8 cellular contexts compared by ENCODE assay signal in genomic region chr2:166361351-166362153, GRCh38. TPM values are rescaled to one million over a fixed set of nuclear protein-coding genes. Genes with fewer than 3 reads are reported as not detected.
DNase-seq lines count a peak whose midpoint lies in the region; ATAC-seq and TF ChIP-seq lines count a peak whose summit lies in the region.

No MANE protein-coding gene starts in this region.

- TF ChIP-seq POLR2A in Peyer's patch (IDR thresholded peaks at IDR 0.05) (no peak), gastroesophageal sphincter (IDR thresholded peaks at IDR 0.05) (no peak)

- 56 to 60% methylated on average over 3 of the region's 3 CpGs for WGBS in gastroesophageal sphincter (ENCODE audit: low coverage in 1 of 2), 2 donors

- no peak overlapping the region for H3K27ac ChIP-seq in Peyer's patch
- no peak overlapping the region for H3K27ac ChIP-seq in gastroesophageal sphincter

- H3K9me3 ChIP-seq in Peyer's patch = no peaks in the 10 kb centered on the region
- no peaks in the 10 kb centered on the region for H3K9me3 ChIP-seq in gastroesophageal sphincter

- TF ChIP-seq EP300 in gastroesophageal sphincter (IDR thresholded peaks at IDR 0.05) = no peak

- TF ChIP-seq CTCF in Peyer's patch (IDR thresholded peaks at IDR 0.05) (peak in 4 of 6 experiments; percentile 29 to 69 (median 65)), gastroesophageal sphincter (IDR thresholded peaks at IDR 0.05) (peak in 3 of 4 experiments; percentile 19 to 32 (median 27))

- H3K4me3 ChIP-seq in Peyer's patch = no peak overlapping the region
- H3K4me3 ChIP-seq in gastroesophageal sphincter = no peak overlapping the region

- H3K36me3 ChIP-seq in Peyer's patch = no peaks in the 10 kb centered on the region
- H3K36me3 ChIP-seq in gastroesophageal sphincter = no peaks in the 10 kb centered on the region

- peak; percentile 11 for DNase-seq in Daoy (ENCODE audit: low read depth)
- peak; percentile 69 for DNase-seq in HCEC 1CT
- no peak for DNase-seq in Peyer's patch
- no peak for DNase-seq in activated CD4-positive, CD25-positive, alpha-beta regulatory T cell (lab: John Stamatoyannopoulos, UW)
- no peak for DNase-seq in stimulated activated CD8-positive, alpha-beta memory T cell treated with anti-CD3 and anti-CD28 coated beads, Interleukin-4, amount 100 ng/mL, for 48 hours
- no peak for DNase-seq in pons (ENCODE audit: low spot score)

- H3K27me3 ChIP-seq in Peyer's patch = no peaks in the 10 kb centered on the region
- no peaks in the 10 kb centered on the region for H3K27me3 ChIP-seq in gastroesophageal sphincter

- no peaks in the 10 kb centered on the region for H3K4me1 ChIP-seq in Peyer's patch
- H3K4me1 ChIP-seq in gastroesophageal sphincter = no peaks in the 10 kb centered on the region

- no peak for ATAC-seq in gastroesophageal sphincter
- ATAC-seq in HG03442 (IDR thresholded peaks at IDR 0.05; ENCODE audit: unreplicated experiment) = no peak

RNA-seq across cellular contexts. Expression of gene SCN9A, which starts 14.2 kb away (rescaled TPM):
- 0.29 and 0.54 TPM in 2 replicates for total RNA-seq in Daoy (2014; rRNA removed; shearing (Covaris generic))
- 10 to 100 TPM in 1 of 4 donors, 1 to 10 TPM in 3; 7.5 to 19.8 (median 8.7) TPM for total RNA-seq in Peyer's patch
- 1 to 10 TPM; 3.1 to 7.7 (median 6.2) TPM for total RNA-seq in gastroesophageal sphincter

Comparison
In these comparisons a context has a peak if more than half of its experiments do, and no peak if none do; other contexts are left out.
1. DNase-seq: peak in Daoy (single experiment) and HCEC 1CT (single experiment); none in Peyer's patch (0 of 3), activated CD4-positive, CD25-positive, alpha-beta regulatory T cell (0 of 4), stimulated activated CD8-positive, alpha-beta memory T cell treated with anti-CD3 and anti-CD28 coated beads, Interleukin-4, amount 100 ng/mL, for 48 hours (single experiment) and pons (single experiment).